In the genomic region with DNA sequence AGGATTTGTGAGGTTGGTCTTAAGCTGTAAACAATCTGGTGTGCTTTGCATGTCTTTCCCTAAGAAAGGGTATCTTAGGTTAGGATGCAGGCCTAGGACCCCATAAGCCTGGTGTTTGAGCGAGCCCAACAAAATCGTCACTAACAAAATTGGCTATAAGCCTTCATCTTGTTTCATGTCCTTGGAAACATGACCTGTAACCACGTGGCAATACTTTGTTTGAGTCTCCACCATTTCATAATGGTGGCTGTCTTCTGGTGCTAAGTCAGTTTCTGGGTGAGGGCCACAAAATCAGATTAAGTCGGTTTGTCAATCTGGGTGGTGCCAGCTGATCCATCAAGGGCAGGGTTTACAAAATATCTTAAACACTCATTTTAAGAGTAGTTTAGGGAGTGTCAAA, we compare ENCODE assay signal across 33 cellular contexts. TPM values are rescaled to one million over a fixed set of nuclear protein-coding genes. Genes with fewer than 3 reads are reported as not detected.
DNase-seq lines count a peak whose midpoint lies in the region; ATAC-seq, FAIRE-seq and TF ChIP-seq lines count a peak whose summit lies in the region.
"Had no signal": no experiment of that assay in that cellular context is flagged by ENCODE, and none has a peak within 500 bp of the region (broad histone marks: within the 10 kb centered on the region; RNA-seq: fewer than 3 reads in every experiment).

No MANE protein-coding gene starts in this region.

- DNase-seq in SIG-M5 treated with dmso at 0.1 percent for 504 hours (lab: John Stamatoyannopoulos, UW; ENCODE audit: unreplicated experiment) (peak; percentile 14), SIG-M5 (lab: John Stamatoyannopoulos, UW) (no peak), NB4 (ENCODE audit: low read depth) (peak; percentile 27), K562 (ENCODE audit: extremely low read depth in 1 of 4, low spot score in 3 of 4) (peak in 2 of 4 experiments; percentile 8 to 35), smooth muscle cell (lab: John Stamatoyannopoulos, UW; ENCODE audit: unreplicated experiment) (no peak), NCI-H2029 (lab: John Stamatoyannopoulos, UW) (no peak)
- DNase-seq in CD8-positive, alpha-beta T cell = no peak
- DNase-seq: activated B cell treated with CpG ODN at 0.5 μM for 24 hours; activated CD4-positive, alpha-beta T cell treated with anti-CD3 and anti-CD28 coated beads, Interleukin-2, amount 50 U/mL, for 4 hours; activated CD8-positive, alpha-beta memory T cell treated with anti-CD3 and anti-CD28 coated beads, Interleukin-2, amount 50 U/mL, for 4 hours; activated naive CD4-positive, alpha-beta T cell; caudate nucleus; CD4-positive, alpha-beta T cell; DMS153; erythroblast; KBM-7; NCI-H1417 treated with DMSO at 0.1 percent for 48 hours; NCI-H2081 treated with DMSO at 0.1 percent for 48 hours; NCI-H510A treated with DMSO at 0.1 percent for 48 hours; right lobe of liver; stimulated activated naive CD8-positive, alpha-beta T cell treated with anti-CD3 and anti-CD28 coated beads, Interleukin-15, amount 100 ng/mL, for 72 hours had no signal

- H3K79me2 ChIP-seq in K562 (ENCODE audit: control insufficient read depth, insufficient read depth, low read length) (no peaks in the 10 kb centered on the region), smooth muscle cell (ENCODE audit: low read depth) (no peaks in the 10 kb centered on the region)

- no peaks in the 10 kb centered on the region for H3K36me3 Mint-ChIP-seq in CD8-positive, alpha-beta T cell

- no peak for FAIRE-seq in K562 (lab: Jason Lieb, UNC)
- FAIRE-seq: A549, GM12891, H54, islet of Langerhans, urothelium cell line had no signal

- TF ChIP-seq CTCF in NB4 (IDR thresholded peaks at IDR 0.05; ENCODE audit: low read depth, low read length) (no peak), K562 (IDR thresholded peaks at IDR 0.05 in 2 of 3, conservative IDR thresholded peaks at IDR 0.05 in 1 of 3; ENCODE audit: insufficient read depth in 2 of 3, low read depth in 1 of 3, low read length in 3 of 3) (no peak), smooth muscle cell (IDR thresholded peaks at IDR 0.05; ENCODE audit: borderline replicate concordance, insufficient read depth, poor library complexity, severe bottlenecking) (no peak)
- TF ChIP-seq CTCF in CD8-positive, alpha-beta T cell (IDR thresholded peaks at IDR 0.05) = no peak

- H3F3A ChIP-seq in smooth muscle cell (ENCODE audit: low read depth) = no peaks in the 10 kb centered on the region

- no TSS peak for BruUV-seq in K562 (replicated peaks; lab: Mats Ljungman, UMichigan)

- no peaks in the 10 kb centered on the region for H3K9me3 Mint-ChIP-seq in CD8-positive, alpha-beta T cell
- H3K9me3 Mint-ChIP-seq: activated B cell treated with CpG ODN at 0.5 μM for 24 hours; CD4-positive, alpha-beta T cell; stimulated activated naive CD8-positive, alpha-beta T cell treated with anti-CD3 and anti-CD28 coated beads, Interleukin-15, amount 100 ng/mL, for 72 hours had no signal

- H3K9me3 ChIP-seq in K562 (replicated peaks; ENCODE audit: control insufficient read depth, insufficient read depth, low read depth, low read length) = no peaks in the 10 kb centered on the region
- no peaks in the 10 kb centered on the region for H3K9me3 ChIP-seq in smooth muscle cell (replicated peaks; ENCODE audit: low read depth)
- H3K9me3 ChIP-seq in CD8-positive, alpha-beta T cell (ENCODE audit: low read length) = no peaks in the 10 kb centered on the region
- H3K9me3 ChIP-seq: A549, prostate gland, right lobe of liver, SJSA1 had no signal

- H3K27ac Mint-ChIP-seq in CD8-positive, alpha-beta T cell = no peak overlapping the region
- H3K27ac Mint-ChIP-seq: activated B cell treated with CpG ODN at 0.5 μM for 24 hours; CD4-positive, alpha-beta T cell; stimulated activated naive CD8-positive, alpha-beta T cell treated with anti-CD3 and anti-CD28 coated beads, Interleukin-15, amount 100 ng/mL, for 72 hours had no signal

- no peak for TF ChIP-seq EP300 in K562 (IDR thresholded peaks at IDR 0.05; ENCODE audit: low read length)

- H3K4me2 ChIP-seq in K562 (ENCODE audit: insufficient read depth, low read length) (no peak overlapping the region), smooth muscle cell (no peak overlapping the region)
- H3K4me2 ChIP-seq: A549 had no signal

- H4K20me1 ChIP-seq in K562 (replicated peaks; ENCODE audit: control insufficient read depth, insufficient read depth, low read length) (no peaks in the 10 kb centered on the region), smooth muscle cell (ENCODE audit: low read depth) (no peaks in the 10 kb centered on the region)

- intact Hi-C loops in K562 (cut with micrococcal nuclease) = loop anchor here (5.0 kb wide), 1 partner anchor 70 kb away; no protein-coding TSS in a partner anchor
- intact Hi-C loops in CD8-positive, alpha-beta T cell (cut with DNase I, micrococcal nuclease) = no loop called here

- ATAC-seq in K562 (no peak), GM18502 (IDR thresholded peaks at IDR 0.05; ENCODE audit: poor library complexity, unreplicated experiment) (no peak)
- no peak for ATAC-seq in CD8-positive, alpha-beta T cell
- ATAC-seq: A549; left lobe of liver; right lobe of liver; stimulated activated naive CD8-positive, alpha-beta T cell treated with anti-CD3 and anti-CD28 coated beads, Interleukin-15, amount 100 ng/mL, for 72 hours had no signal

- H3K9me1 ChIP-seq in K562 (ENCODE audit: control insufficient read depth, insufficient read depth, low read length) = no peaks in the 10 kb centered on the region

- H3K36me3 ChIP-seq in K562 (ENCODE audit: control insufficient read depth, insufficient read depth, low read length) (no peaks in the 10 kb centered on the region), smooth muscle cell (ENCODE audit: low read depth) (no peaks in the 10 kb centered on the region)
- no peaks in the 10 kb centered on the region for H3K36me3 ChIP-seq in CD8-positive, alpha-beta T cell (ENCODE audit: insufficient read depth, low read length)
- H3K36me3 ChIP-seq: prostate gland, right lobe of liver, SJSA1 had no signal

- no peaks in the 10 kb centered on the region for H3K27me3 Mint-ChIP-seq in CD8-positive, alpha-beta T cell (ENCODE audit: low read depth)
- H3K27me3 Mint-ChIP-seq: activated B cell treated with CpG ODN at 0.5 μM for 24 hours; CD4-positive, alpha-beta T cell; stimulated activated naive CD8-positive, alpha-beta T cell treated with anti-CD3 and anti-CD28 coated beads, Interleukin-15, amount 100 ng/mL, for 72 hours had no signal

- H3K9ac ChIP-seq in K562 (ENCODE audit: insufficient read depth in 1 of 2, low read depth in 2 of 2, low read length in 2 of 2) (peak overlapping the region in 1 of 2 experiments; percentile 8; a peak in 1 of 4 replicates), smooth muscle cell (ENCODE audit: low read depth) (no peak overlapping the region)

- H3K27me3 ChIP-seq in K562 (ENCODE audit: control insufficient read depth in 2 of 2, insufficient read depth in 2 of 2, low read length in 2 of 2) (no peaks in the 10 kb centered on the region), smooth muscle cell (ENCODE audit: low read depth) (no peaks in the 10 kb centered on the region)
- no peaks in the 10 kb centered on the region for H3K27me3 ChIP-seq in CD8-positive, alpha-beta T cell (ENCODE audit: insufficient read depth, low read length)
- H3K27me3 ChIP-seq: right lobe of liver had no signal

- 54% methylated on average over 3 of the region's 4 CpGs for WGBS in K562 (ENCODE audit: insufficient coverage, low coverage, missing lambda C conversion rate)
- 63% methylated on average over 4 of the region's 4 CpGs for WGBS in smooth muscle cell (ENCODE audit: low lambda C conversion rate)

- in situ Hi-C loops in K562 (cut with MboI) = no loop called here

- H3K4me3 Mint-ChIP-seq in CD8-positive, alpha-beta T cell = no peak overlapping the region
- H3K4me3 Mint-ChIP-seq: activated B cell treated with CpG ODN at 0.5 μM for 24 hours; CD4-positive, alpha-beta T cell; stimulated activated naive CD8-positive, alpha-beta T cell treated with anti-CD3 and anti-CD28 coated beads, Interleukin-15, amount 100 ng/mL, for 72 hours had no signal

- H3K4me1 ChIP-seq in K562 (replicated peaks in 1 of 2; ENCODE audit: control insufficient read depth in 2 of 2, insufficient read depth in 2 of 2, low read length in 2 of 2) (peaks cover 8 to 17% of the 10 kb centered on the region in 2 experiments), smooth muscle cell (ENCODE audit: low read depth) (peaks cover 11% of the 10 kb centered on the region)
- peaks cover 10% of the 10 kb centered on the region for H3K4me1 ChIP-seq in CD8-positive, alpha-beta T cell (ENCODE audit: insufficient read depth, low read length)
- H3K4me1 ChIP-seq: prostate gland had no signal

- TF ChIP-seq RAD21 in K562 (CRISPR knock-in tag; conservative IDR thresholded peaks at IDR 0.05 in 1 of 2, IDR thresholded peaks at IDR 0.05 in 1 of 2) = no peak

- POLR2A ChIA-PET in K562 (lab: Yijun Ruan, JAX) = interaction anchor here (0.6 to 0.7 kb wide), 2 partner anchors 44 to 1430 kb away, joined by 3 read pairs; no protein-coding TSS in a partner anchor
- POLR2A ChIA-PET in CD8-positive, alpha-beta T cell (lab: Charles Lee) = interaction anchor here (1.2 to 2.7 kb wide), 3 partner anchors 11 to 30 kb away, joined by 4 to 14 read pairs (median 6); no protein-coding TSS in a partner anchor

- CTCF ChIA-PET in K562 (lab: Yijun Ruan, JAX; ENCODE audit: low intra/inter-chr PET ratio) = no interaction called here
- CTCF ChIA-PET in CD8-positive, alpha-beta T cell (lab: Charles Lee) = interaction anchor here (1.0 to 2.1 kb wide), 5 partner anchors 12 to 44 kb away, joined by 3 to 7 read pairs (median 3); partner anchors contain the start of genes C16orf54 and QPRT

- peak overlapping the region; percentile 52; the same call in 2 of the 3 replicates for H3K27ac ChIP-seq in K562 (ENCODE audit: extremely low read depth, low read depth, low read length)
- no peak overlapping the region for H3K27ac ChIP-seq in smooth muscle cell (ENCODE audit: low read depth)
- no peak overlapping the region for H3K27ac ChIP-seq in CD8-positive, alpha-beta T cell (ENCODE audit: low read depth, low read length)
- H3K27ac ChIP-seq: A549, coronary artery, prostate gland, right lobe of liver, SJSA1 had no signal

- TF ChIP-seq POLR2A in NB4 (IDR thresholded peaks at IDR 0.05; ENCODE audit: extremely low read depth, insufficient read length) (no peak), K562 (conservative IDR thresholded peaks at IDR 0.05) (no peak)

- H2AFZ ChIP-seq in K562 (ENCODE audit: low read depth, low read length) (peak overlapping the region; percentile 96), smooth muscle cell (ENCODE audit: low read depth) (peak overlapping the region; percentile 78)

- H3K4me3 ChIP-seq in NB4 (ENCODE audit: low read depth, low read length) = no peak overlapping the region
- H3K4me3 ChIP-seq in K562 = no peak overlapping the region
- H3K4me3 ChIP-seq in smooth muscle cell = no peak overlapping the region
- H3K4me3 ChIP-seq in CD8-positive, alpha-beta T cell (ENCODE audit: low read depth, low read length) = no peak overlapping the region
- H3K4me3 ChIP-seq: A549, coronary artery, prostate gland, right lobe of liver, SJSA1 had no signal

- H3K4me1 Mint-ChIP-seq in CD8-positive, alpha-beta T cell (ENCODE audit: low read depth) = peaks cover 11% of the 10 kb centered on the region

RNA-seq across cellular contexts. Expression of gene C16orf54, which starts 33.0 kb away (rescaled TPM):
- not detected in 2 replicates for total RNA-seq in K562 (2011; cell fraction: chromatin; rRNA removed; ENCODE audit: low replicate concordance)
- not detected in 2 replicates for total RNA-seq in K562 (2011; cell fraction: nucleolus; rRNA removed)
- not detected in 2 replicates for total RNA-seq in K562 (2011; cell fraction: nucleoplasm; rRNA removed)
- not detected in 2 replicates for total RNA-seq in K562 (2014; rRNA removed)
- not detected in 2 replicates for total RNA-seq in K562 (2014; rRNA removed; fragmentation: Illumina TruSeq; extraction: Trizol)
- total RNA-seq in K562 (2015; rRNA removed; fragmentation: Illumina TruSeq; extraction: Trizol) = not detected in 2 replicates
- 0.09 TPM in 1 of 2 replicates, not detected in the other for total RNA-seq in K562 (2021)
- not detected in 2 replicates for polyA plus RNA-seq in K562 (2011; rRNA removed)
- polyA plus RNA-seq in K562 (2011; cell fraction: cytosol; rRNA removed) = not detected in 2 replicates
- not detected in 2 replicates for polyA plus RNA-seq in K562 (2011; cell fraction: nucleus; rRNA removed)
- polyA plus RNA-seq in K562 (2012) = not detected in 2 replicates
- polyA plus RNA-seq in K562 (2014; fragmentation: Illumina TruSeq; extraction: Trizol) = not detected in 2 replicates
- polyA plus RNA-seq in K562 (2014; fragmentation: Nextera tagmentation; extraction: Ambion mirVana) = not detected
- polyA plus RNA-seq in K562 (2014; rRNA removed) = not detected in 2 replicates
- not detected in 2 replicates for polyA minus RNA-seq in K562 (2011; rRNA and poly(A)+ RNA removed)
- not detected in 2 replicates for polyA minus RNA-seq in K562 (2011; cell fraction: cytosol; rRNA and poly(A)+ RNA removed)
- polyA minus RNA-seq in K562 (2011; cell fraction: nucleus; rRNA and poly(A)+ RNA removed) = not detected in 2 replicates
- total RNA-seq in smooth muscle cell = not detected in 2 replicates
- not detected in 2 replicates for polyA plus RNA-seq in smooth muscle cell
- total RNA-seq in CD8-positive, alpha-beta T cell = 100 to 1,000 TPM; 129 to 132 TPM
- total RNA-seq: glomerular endothelial cell, MCF 10A, SJSA1 had no signal
- polyA plus RNA-seq: A549 had no signal

RNA-seq across cellular contexts. Expression of gene QPRT, which starts 33.8 kb away (rescaled TPM):
- total RNA-seq in K562 (2011; cell fraction: chromatin; rRNA removed; ENCODE audit: low replicate concordance) = 45.6 and 86.1 TPM in 2 replicates
- 57.9 and 68.0 TPM in 2 replicates for total RNA-seq in K562 (2011; cell fraction: nucleolus; rRNA removed)
- 66.3 and 114 TPM in 2 replicates for total RNA-seq in K562 (2011; cell fraction: nucleoplasm; rRNA removed)
- total RNA-seq in K562 (2014; rRNA removed) = 112 and 115 TPM in 2 replicates
- 37.3 and 39.2 TPM in 2 replicates for total RNA-seq in K562 (2014; rRNA removed; fragmentation: Illumina TruSeq; extraction: Trizol)
- 72.8 and 76.7 TPM in 2 replicates for total RNA-seq in K562 (2015; rRNA removed; fragmentation: Illumina TruSeq; extraction: Trizol)
- total RNA-seq in K562 (2021) = 80.7 and 86.5 TPM in 2 replicates
- polyA plus RNA-seq in K562 (2011; rRNA removed) = 38.9 and 73.1 TPM in 2 replicates
- polyA plus RNA-seq in K562 (2011; cell fraction: cytosol; rRNA removed) = 79.6 and 90.5 TPM in 2 replicates
- 56.0 and 57.6 TPM in 2 replicates for polyA plus RNA-seq in K562 (2011; cell fraction: nucleus; rRNA removed)
- polyA plus RNA-seq in K562 (2012) = 120 and 164 TPM in 2 replicates
- polyA plus RNA-seq in K562 (2014; fragmentation: Illumina TruSeq; extraction: Trizol) = 64.1 and 72.4 TPM in 2 replicates
- polyA plus RNA-seq in K562 (2014; fragmentation: Nextera tagmentation; extraction: Ambion mirVana) = 10 to 100 TPM in 1 of 2 experiments, 1 to 10 TPM in 1; 7.7 to 10.8 TPM
- 64.3 and 68.8 TPM in 2 replicates for polyA plus RNA-seq in K562 (2014; rRNA removed)
- 37.4 and 44.7 TPM in 2 replicates for polyA minus RNA-seq in K562 (2011; rRNA and poly(A)+ RNA removed)
- polyA minus RNA-seq in K562 (2011; cell fraction: cytosol; rRNA and poly(A)+ RNA removed) = 56.5 and 107 TPM in 2 replicates
- 12.7 and 19.0 TPM in 2 replicates for polyA minus RNA-seq in K562 (2011; cell fraction: nucleus; rRNA and poly(A)+ RNA removed)
- total RNA-seq in smooth muscle cell = 67.4 and 69.6 TPM in 2 replicates
- polyA plus RNA-seq in smooth muscle cell = 152 and 196 TPM in 2 replicates
- under 1 TPM in 1 of 2 experiments, not detected in 1; 0.76 TPM for total RNA-seq in CD8-positive, alpha-beta T cell
- total RNA-seq: MCF 10A had no signal

RNA-seq across cellular contexts. Expression of gene SPN, which starts 49.7 kb away (rescaled TPM):
- total RNA-seq in K562 (2011; cell fraction: chromatin; rRNA removed; ENCODE audit: low replicate concordance) = 97.4 and 224 TPM in 2 replicates
- total RNA-seq in K562 (2011; cell fraction: nucleolus; rRNA removed) = 129 and 166 TPM in 2 replicates
- total RNA-seq in K562 (2011; cell fraction: nucleoplasm; rRNA removed) = 142 and 171 TPM in 2 replicates
- total RNA-seq in K562 (2014; rRNA removed) (75.4 and 91.8 TPM in 2 replicates), K562 (2014; rRNA removed; fragmentation: Illumina TruSeq; extraction: Trizol) (80.6 and 85.0 TPM in 2 replicates), K562 (2015; rRNA removed; fragmentation: Illumina TruSeq; extraction: Trizol) (110 and 114 TPM in 2 replicates), K562 (2021) (202 and 225 TPM in 2 replicates), smooth muscle cell (not detected in 2 replicates)
- polyA plus RNA-seq in K562 (2011; rRNA removed) (56.7 and 114 TPM in 2 replicates), K562 (2014; fragmentation: Illumina TruSeq; extraction: Trizol) (174 and 221 TPM in 2 replicates), K562 (2014; fragmentation: Nextera tagmentation; extraction: Ambion mirVana) (10 to 100 TPM; 24.3 to 34.3 TPM), K562 (2014; rRNA removed) (74.2 and 79.4 TPM in 2 replicates), smooth muscle cell (not detected in 2 replicates)
- 56.3 and 107 TPM in 2 replicates for polyA plus RNA-seq in K562 (2011; cell fraction: cytosol; rRNA removed)
- 80.5 and 114 TPM in 2 replicates for polyA plus RNA-seq in K562 (2011; cell fraction: nucleus; rRNA removed)
- polyA plus RNA-seq in K562 (2012) = 152 and 220 TPM in 2 replicates
- 64.6 and 73.0 TPM in 2 replicates for polyA minus RNA-seq in K562 (2011; rRNA and poly(A)+ RNA removed)
- polyA minus RNA-seq in K562 (2011; cell fraction: cytosol; rRNA and poly(A)+ RNA removed) = 66.4 and 80.3 TPM in 2 replicates
- polyA minus RNA-seq in K562 (2011; cell fraction: nucleus; rRNA and poly(A)+ RNA removed) = 15.9 and 30.7 TPM in 2 replicates
- total RNA-seq in CD8-positive, alpha-beta T cell = 10 to 100 TPM; 36.9 to 38.2 TPM
- total RNA-seq: glomerular endothelial cell, MCF 10A, SJSA1 had no signal

Comparison
In these comparisons a context has a peak if more than half of its experiments do, and no peak if none do; other contexts are left out.
1. DNase-seq: peak in SIG-M5 treated with dmso at 0.1 percent for 504 hours (single experiment) and NB4 (single experiment); none in SIG-M5 (single experiment), smooth muscle cell (single experiment), CD8-positive, alpha-beta T cell (0 of 7) and NCI-H2029 (single experiment).
2. RNA of gene C16orf54, which starts 33.0 kb away (total RNA-seq): 129 to 132 TPM in CD8-positive, alpha-beta T cell; 0.09 TPM in K562 and not detected in smooth muscle cell; every median in the first group is over 100 times any median in the second.
3. RNA of gene QPRT, which starts 33.8 kb away (total RNA-seq): 37.3 to 115 TPM in K562 and 67.4 to 69.6 TPM in smooth muscle cell; 0.76 TPM in CD8-positive, alpha-beta T cell; every median in the first group is over 10 times any median in the second.
4. RNA of gene SPN, which starts 49.7 kb away (total RNA-seq): 75.4 to 225 TPM in K562 and 36.9 to 38.2 TPM in CD8-positive, alpha-beta T cell; not detected in smooth muscle cell; every median in the first group is over 10 times any median in the second.